In genomic region chr13:101626925-101627555, GRCh38 we compare ENCODE assay signal across 9 cellular contexts.
DNase-seq lines count a peak whose midpoint lies in the region; ATAC-seq and FAIRE-seq lines count a peak whose summit lies in the region.
"Had no signal": no experiment of that assay in that cellular context is flagged by ENCODE, and none has a peak within 500 bp of the region (broad histone marks: within the 10 kb centered on the region; RNA-seq: fewer than 3 reads in every experiment).

No MANE protein-coding gene starts in this region.

- ATAC-seq in GM18873 (IDR thresholded peaks at IDR 0.05; ENCODE audit: low FRiP score, unreplicated experiment) (peak; percentile 93), HG03095 (IDR thresholded peaks at IDR 0.05; ENCODE audit: unreplicated experiment) (peak; percentile 92)

- DNase-seq in AML-193 (lab: John Stamatoyannopoulos, UW) (peak; percentile 29 to 51), T-helper 2 cell (peak in 3 of 5 experiments; percentile 5 to 80 (median 30)), glomerular visceral epithelial cell (ENCODE audit: extremely low spot score) (peak; percentile 15), HK-2 (ENCODE audit: unreplicated experiment) (no peak), urothelium cell line (ENCODE audit: low spot score) (no peak)
- peak; percentile 29 for DNase-seq in stimulated activated naive CD4-positive, alpha-beta T cell treated with Interleukin-2 at 50 U/mL for 16 hours (lab: John Stamatoyannopoulos, UW)
- DNase-seq: left cardiac atrium had no signal

- no peak for FAIRE-seq in urothelium cell line (lab: Jason Lieb, UNC)

Comparison
In these comparisons a context has a peak if more than half of its experiments do, and no peak if none do; other contexts are left out.
1. DNase-seq: peak in AML-193 (2 of 2), T-helper 2 cell (3 of 5), glomerular visceral epithelial cell (single experiment) and stimulated activated naive CD4-positive, alpha-beta T cell treated with Interleukin-2 at 50 U/mL for 16 hours (single experiment); none in HK-2 (single experiment) and urothelium cell line (single experiment).